In genomic region chr4:24513718-24514117, GRCh38 we compare ENCODE assay signal across 16 cellular contexts.
DNase-seq lines count a peak whose midpoint lies in the region; ATAC-seq and TF ChIP-seq lines count a peak whose summit lies in the region.
"Had no signal": no experiment of that assay in that cellular context is flagged by ENCODE, and none has a peak within 500 bp of the region (broad histone marks: within the 10 kb centered on the region; RNA-seq: fewer than 3 reads in every experiment).

No MANE protein-coding gene starts in this region.

- no peak for DNase-seq in activated naive CD4-positive, alpha-beta T cell treated with anti-CD3 and anti-CD28 coated beads, Interleukin-2, amount 50 U/mL, for 72 hours (ENCODE audit: low spot score in 2 of 2)
- DNase-seq in activated naive CD4-positive, alpha-beta T cell (lab: John Stamatoyannopoulos, UW) = no peak
- DNase-seq in HFFc6 = no peak
- DNase-seq in OCI-LY7 (ENCODE audit: low spot score) = no peak
- no peak for DNase-seq in stimulated activated naive B cell treated with anti-CD40 and anti-IgM and Interleukin-4, amounts not matched to agents 10 μg/mL and 1 μg/mL and 100 μg/mL, for 72 hours
- no peak for DNase-seq in DMS 273 treated with DMSO at 0.1 percent for 48 hours (lab: John Stamatoyannopoulos, UW)
- DNase-seq in AML-193 (lab: John Stamatoyannopoulos, UW) = no peak
- DNase-seq: C1 segment of cervical spinal cord; CD8-positive, alpha-beta memory T cell; HCEC 1CT; KG1; MV-4-11; NCI-H187; NCI-H2107; NCI-H2227 treated with DMSO at 0.1 percent for 48 hours; T-helper 1 cell had no signal

- H3K36me3 ChIP-seq in OCI-LY7 (ENCODE audit: insufficient read depth, low read length) = peaks cover 48% of the 10 kb centered on the region

- no peaks in the 10 kb centered on the region for H3K9me2 ChIP-seq in OCI-LY7 (ENCODE audit: insufficient read depth, low read length)

- H3K27ac Mint-ChIP-seq in activated naive CD4-positive, alpha-beta T cell treated with anti-CD3 and anti-CD28 coated beads, Interleukin-2, amount 50 U/mL, for 72 hours = peak overlapping the region; percentile 47 to 49
- H3K27ac Mint-ChIP-seq in HFFc6 = 0 out of 2 replicates have a peak overlapping the region, but pooled peaks have one; percentile 4
- peak overlapping the region; percentile 59 for H3K27ac Mint-ChIP-seq in stimulated activated naive B cell treated with anti-CD40 and anti-IgM and Interleukin-4, amounts not matched to agents 10 μg/mL and 1 μg/mL and 100 μg/mL, for 72 hours
- H3K27ac Mint-ChIP-seq: CD8-positive, alpha-beta memory T cell had no signal

- no peak for TF ChIP-seq CTCF in HFFc6 (IDR thresholded peaks at IDR 0.05)
- TF ChIP-seq CTCF in OCI-LY7 (conservative IDR thresholded peaks at IDR 0.05; ENCODE audit: low read length) = no peak

- CTCF ChIA-PET in OCI-LY7 (lab: Charles Lee; ENCODE audit: unreplicated experiment) = no interaction called here

- BruUV-seq in OCI-LY7 (replicated peaks; lab: Mats Ljungman, UMichigan) = TSS peak; percentile 2

- H3K79me2 ChIP-seq in OCI-LY7 (ENCODE audit: insufficient read depth, low read depth, low read length) = no peaks in the 10 kb centered on the region

- no peak overlapping the region for H3K4me3 Mint-ChIP-seq in HFFc6
- no peak overlapping the region for H3K4me3 Mint-ChIP-seq in stimulated activated naive B cell treated with anti-CD40 and anti-IgM and Interleukin-4, amounts not matched to agents 10 μg/mL and 1 μg/mL and 100 μg/mL, for 72 hours
- H3K4me3 Mint-ChIP-seq: CD8-positive, alpha-beta memory T cell had no signal

- H2AFZ ChIP-seq in OCI-LY7 (ENCODE audit: low read length) = no peak overlapping the region

- H3K9me3 ChIP-seq in OCI-LY7 (ENCODE audit: low read length) = no peaks in the 10 kb centered on the region

- POLR2A ChIA-PET in OCI-LY7 (lab: Charles Lee) = interaction anchor here (1.2 kb wide), 1 partner anchor 25 kb away, joined by 4 read pairs; no protein-coding TSS in a partner anchor

- intact Hi-C loops in OCI-LY7 (cut with micrococcal nuclease; ENCODE audit: unreplicated experiment) = no loop called here

- H4K20me1 ChIP-seq in OCI-LY7 (ENCODE audit: insufficient read depth, low read length) = no peaks in the 10 kb centered on the region; the same call in 1 of the 2 replicates

- H3K4me1 ChIP-seq in OCI-LY7 (ENCODE audit: insufficient read depth, low read length, poor library complexity, severe bottlenecking) = no peaks in the 10 kb centered on the region

- no peak overlapping the region for H3K4me3 ChIP-seq in OCI-LY7 (ENCODE audit: low read depth, low read length, poor library complexity, severe bottlenecking)

- ATAC-seq in activated naive CD4-positive, alpha-beta T cell treated with anti-CD3 and anti-CD28 coated beads, Interleukin-2, amount 50 U/mL, for 72 hours = no peak
- peak in 1 of 2 donors; percentile 15 for ATAC-seq in stimulated activated naive B cell treated with anti-CD40 and anti-IgM and Interleukin-4, amounts not matched to agents 10 μg/mL and 1 μg/mL and 100 μg/mL, for 72 hours (replicated peaks)

- no peak overlapping the region for H3K27ac ChIP-seq in OCI-LY7 (ENCODE audit: low read depth, low read length, poor library complexity, severe bottlenecking)

- H3K4me2 ChIP-seq in OCI-LY7 (ENCODE audit: low read length) = no peak overlapping the region

- no peaks in the 10 kb centered on the region for H3K9me3 Mint-ChIP-seq in activated naive CD4-positive, alpha-beta T cell treated with anti-CD3 and anti-CD28 coated beads, Interleukin-2, amount 50 U/mL, for 72 hours
- no peaks in the 10 kb centered on the region for H3K9me3 Mint-ChIP-seq in HFFc6
- H3K9me3 Mint-ChIP-seq in stimulated activated naive B cell treated with anti-CD40 and anti-IgM and Interleukin-4, amounts not matched to agents 10 μg/mL and 1 μg/mL and 100 μg/mL, for 72 hours = peaks cover 0 to 2% of the 10 kb centered on the region in 2 donors
- H3K9me3 Mint-ChIP-seq: CD8-positive, alpha-beta memory T cell had no signal

- H3K36me3 Mint-ChIP-seq in activated naive CD4-positive, alpha-beta T cell treated with anti-CD3 and anti-CD28 coated beads, Interleukin-2, amount 50 U/mL, for 72 hours = peaks cover 4 to 16% of the 10 kb centered on the region in 2 donors
- H3K36me3 Mint-ChIP-seq in HFFc6 (ENCODE audit: low read depth) = peaks cover 23% of the 10 kb centered on the region
- peaks cover 29 to 48% of the 10 kb centered on the region in 2 donors for H3K36me3 Mint-ChIP-seq in stimulated activated naive B cell treated with anti-CD40 and anti-IgM and Interleukin-4, amounts not matched to agents 10 μg/mL and 1 μg/mL and 100 μg/mL, for 72 hours

- H3K4me1 Mint-ChIP-seq in HFFc6 (ENCODE audit: low read depth) = peaks cover 12% of the 10 kb centered on the region; the same call in 1 of the 2 replicates
- no peaks in the 10 kb centered on the region for H3K4me1 Mint-ChIP-seq in stimulated activated naive B cell treated with anti-CD40 and anti-IgM and Interleukin-4, amounts not matched to agents 10 μg/mL and 1 μg/mL and 100 μg/mL, for 72 hours
- H3K4me1 Mint-ChIP-seq: CD8-positive, alpha-beta memory T cell had no signal

- peaks cover 6% of the 10 kb centered on the region; the same call in 1 of the 2 replicates for H3K27me3 Mint-ChIP-seq in HFFc6 (ENCODE audit: insufficient read depth)
- no peaks in the 10 kb centered on the region for H3K27me3 Mint-ChIP-seq in stimulated activated naive B cell treated with anti-CD40 and anti-IgM and Interleukin-4, amounts not matched to agents 10 μg/mL and 1 μg/mL and 100 μg/mL, for 72 hours
- H3K27me3 Mint-ChIP-seq: CD8-positive, alpha-beta memory T cell had no signal

Comparison
In these comparisons a context has a peak if more than half of its experiments do, and no peak if none do; other contexts are left out.
1. H3K27ac Mint-ChIP-seq: peak in every context shown above with its lines; median percentile 59 in stimulated activated naive B cell treated with anti-CD40 and anti-IgM and Interleukin-4, amounts not matched to agents 10 μg/mL and 1 μg/mL and 100 μg/mL, for 72 hours; 48 in activated naive CD4-positive, alpha-beta T cell treated with anti-CD3 and anti-CD28 coated beads, Interleukin-2, amount 50 U/mL, for 72 hours; 4 in HFFc6.